12 cellular contexts compared by ENCODE assay signal in the genomic region with DNA sequence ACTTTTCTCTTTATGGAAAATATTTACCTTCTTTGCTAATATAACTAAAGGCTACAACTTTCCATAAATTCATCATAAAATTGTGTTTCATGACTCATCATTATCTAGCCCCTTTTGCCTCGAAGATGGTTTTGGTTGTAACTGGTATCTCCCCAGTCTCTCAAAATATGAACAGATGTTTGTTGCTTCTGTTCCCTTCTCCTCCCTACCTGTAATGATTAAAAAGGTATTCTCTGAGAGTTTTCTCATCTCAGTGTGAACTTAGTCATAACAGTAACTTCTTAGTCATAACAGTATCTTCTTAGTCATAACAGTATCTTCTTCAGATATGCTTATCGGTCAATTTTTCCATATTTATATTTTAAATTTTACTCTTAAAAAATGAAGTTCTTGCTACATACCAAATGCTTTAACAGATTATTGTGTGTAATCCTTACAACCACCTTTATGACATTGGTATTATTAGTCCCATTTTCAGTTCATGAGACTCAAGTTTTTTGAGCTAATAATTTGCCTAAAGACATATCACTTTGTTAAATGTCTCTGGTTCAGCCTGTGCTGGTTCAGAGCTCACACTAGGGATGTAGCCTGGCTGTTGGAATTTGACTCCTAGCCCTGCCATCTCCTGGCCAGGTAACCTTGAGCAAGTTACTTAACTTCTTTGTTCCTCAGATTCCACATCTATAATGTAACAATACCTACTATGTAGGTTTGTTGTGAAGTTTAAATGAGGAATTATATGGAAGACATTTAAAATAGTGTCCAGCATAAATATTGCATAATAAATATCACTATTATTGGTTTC. TPM values are rescaled to one million over a fixed set of nuclear protein-coding genes. Genes with fewer than 3 reads are reported as not detected.
DNase-seq lines count a peak whose midpoint lies in the region; ATAC-seq, FAIRE-seq and TF ChIP-seq lines count a peak whose summit lies in the region.
"Had no signal": no experiment of that assay in that cellular context is flagged by ENCODE, and none has a peak within 500 bp of the region (broad histone marks: within the 10 kb centered on the region; RNA-seq: fewer than 3 reads in every experiment).

No MANE protein-coding gene starts in this region.

- peaks cover 23% of the 10 kb centered on the region for H3K4me1 Mint-ChIP-seq in chondrocyte (ENCODE audit: low read depth)

- 89 to 93% methylated on average over 2 of the region's 2 CpGs for WGBS in pancreas, 2 donors
- WGBS in tibial nerve, 2 donors, result 89 to 94% methylated on average over 2 of the region's 2 CpGs

- H3K36me3 ChIP-seq in pancreas, result no peaks in the 10 kb centered on the region
- no peaks in the 10 kb centered on the region for H3K36me3 ChIP-seq in tibial nerve
- H3K36me3 ChIP-seq: left lung had no signal

- FAIRE-seq in pancreas (lab: Jason Lieb, UNC), result no peak
- FAIRE-seq: G401.6 had no signal

- DNase-seq in chondrocyte (ENCODE audit: low spot score) (no peak), NCI-H774 (lab: John Stamatoyannopoulos, UW) (no peak), pancreas (no peak), tibial nerve (ENCODE audit: low spot score in 2 of 2) (no peak)
- DNase-seq in stimulated activated CD4-positive, alpha-beta T cell treated with anti-CD3 and anti-CD28 coated beads, Interleukin-1b, Interleukin-23, amount 100 ng/mL, for 48 hours, result no peak
- DNase-seq: left lung had no signal

- TF ChIP-seq POLR2A in tibial nerve (IDR thresholded peaks at IDR 0.05), result no peak

- H3K4me1 ChIP-seq in pancreas, result peaks cover 0 to 1% (median 0%) of the 10 kb centered on the region in 3 donors
- H3K4me1 ChIP-seq in tibial nerve, result no peaks in the 10 kb centered on the region
- H3K4me1 ChIP-seq: left lung had no signal

- H3K27ac ChIP-seq in pancreas (no peak overlapping the region), tibial nerve (no peak overlapping the region)
- H3K27ac ChIP-seq: epithelial cell of prostate, KMS-11, left lung had no signal

- H3K4me3 Mint-ChIP-seq in chondrocyte (ENCODE audit: unreplicated experiment), result no peak overlapping the region

- no peaks in the 10 kb centered on the region for H3K9me3 ChIP-seq in pancreas
- H3K9me3 ChIP-seq in tibial nerve, result no peaks in the 10 kb centered on the region
- H3K9me3 ChIP-seq: left lung had no signal

- peaks cover 3% of the 10 kb centered on the region for H3K36me3 Mint-ChIP-seq in chondrocyte (ENCODE audit: low read depth)

- peak; percentile 92 for ATAC-seq in GM18520 (IDR thresholded peaks at IDR 0.05; ENCODE audit: unreplicated experiment)
- ATAC-seq in GM21447 (IDR thresholded peaks at IDR 0.05; ENCODE audit: unreplicated experiment), result peak; percentile 93
- peak; percentile 85 for ATAC-seq in HG03139 (IDR thresholded peaks at IDR 0.05; ENCODE audit: unreplicated experiment)
- no peak for ATAC-seq in pancreas
- ATAC-seq: left lung had no signal

- intact Hi-C loops in pancreas (cut with DNase I), result no loop called here

- no peaks in the 10 kb centered on the region for H3K27me3 ChIP-seq in pancreas
- H3K27me3 ChIP-seq in tibial nerve, result no peaks in the 10 kb centered on the region
- H3K27me3 ChIP-seq: left lung had no signal

- no peaks in the 10 kb centered on the region for H3K27me3 Mint-ChIP-seq in chondrocyte (ENCODE audit: low read depth)

- no peaks in the 10 kb centered on the region for H3K9me3 Mint-ChIP-seq in chondrocyte (ENCODE audit: low read depth)

- no peak for TF ChIP-seq EP300 in tibial nerve (IDR thresholded peaks at IDR 0.05)

- H3K4me3 ChIP-seq in pancreas (no peak overlapping the region), tibial nerve (no peak overlapping the region)
- H3K4me3 ChIP-seq: left lung had no signal

- TF ChIP-seq CTCF in chondrocyte (IDR thresholded peaks at IDR 0.05) (no peak), pancreas (IDR thresholded peaks at IDR 0.05) (no peak), tibial nerve (IDR thresholded peaks at IDR 0.05) (no peak)

- peak overlapping the region; percentile 63 for H3K27ac Mint-ChIP-seq in chondrocyte (ENCODE audit: unreplicated experiment)

RNA-seq across cellular contexts. Expression of gene ATP1B1, which starts 32.6 kb away (rescaled TPM):
- total RNA-seq in chondrocyte (104 to 225 TPM (median 105 TPM) in 3 replicates), pancreas (100 to 1,000 TPM in 5 of 6 donors, 10 to 100 TPM in 1; 95.0 to 213 (median 192) TPM), tibial nerve (10 to 100 TPM in 2 of 4 donors, 1 to 10 TPM in 2; 6.0 to 21.9 (median 12.2) TPM)
- polyA plus RNA-seq in pancreas, result 100 to 1,000 TPM in 1 of 2 donors, 10 to 100 TPM in 1; 93.4 to 141 TPM

Comparison
In these comparisons a context has a peak if more than half of its experiments do, and no peak if none do; other contexts are left out.
1. ATAC-seq: peak in GM18520 (single experiment), GM21447 (single experiment) and HG03139 (single experiment); none in pancreas (0 of 4).